8 cellular contexts compared by ENCODE assay signal in the genomic region with DNA sequence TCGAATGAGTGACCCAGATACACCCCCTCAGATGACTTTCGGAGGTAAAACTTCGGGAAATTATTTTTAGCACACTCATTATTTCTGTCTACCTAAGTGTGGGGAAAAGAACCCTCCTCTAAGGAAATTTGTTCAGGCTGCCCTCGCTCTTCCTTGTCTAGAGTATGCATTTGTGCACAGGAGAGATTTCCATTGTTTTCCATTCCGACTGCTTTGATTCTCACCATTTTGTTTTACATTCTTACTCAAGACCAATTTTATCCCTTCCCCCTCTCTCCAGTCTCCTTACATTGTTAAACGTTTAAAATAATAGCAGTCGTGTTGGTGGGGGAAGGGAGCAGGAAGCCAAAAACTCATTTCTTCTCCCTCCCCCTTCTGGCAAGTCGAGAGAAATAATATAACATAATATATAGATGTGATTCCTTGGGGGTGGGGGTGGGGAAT. TPM values are rescaled to one million over a fixed set of nuclear protein-coding genes. Genes with fewer than 3 reads are reported as not detected.
DNase-seq lines count a peak whose midpoint lies in the region; ATAC-seq and TF ChIP-seq lines count a peak whose summit lies in the region.

No MANE protein-coding gene starts in this region.

- H3K36me3 ChIP-seq in muscle layer of colon (ENCODE audit: insufficient read depth, low read length) = peaks cover 18% of the 10 kb centered on the region

- DNase-seq in AG04450 (ENCODE audit: low read depth, low spot score) (no peak), caudate nucleus (lab: John Stamatoyannopoulos, UW) (no peak), NCI-H1930 (lab: John Stamatoyannopoulos, UW) (no peak)
- no peak for DNase-seq in activated effector memory CD4-positive, alpha-beta T cell treated with Interleukin-2 at 50 U/mL for 16 hours

- H3K27ac ChIP-seq in AG04450 (ENCODE audit: low read depth, low read length) (peak overlapping the region; percentile 94), caudate nucleus (ENCODE audit: low read depth, low read length) (peak overlapping the region; percentile 89), muscle layer of colon (ENCODE audit: low read depth, low read length) (peak overlapping the region; percentile 88)

- TF ChIP-seq RAD21 in Ishikawa (IDR thresholded peaks at IDR 0.05; ENCODE audit: low read depth) = peak; percentile 3; the same call in 1 of the 2 replicates

- H3K9me3 ChIP-seq in AG04450 (ENCODE audit: control insufficient read depth, insufficient read depth, low read length) (no peaks in the 10 kb centered on the region; the same call in 1 of the 2 replicates), muscle layer of colon (ENCODE audit: low read length) (no peaks in the 10 kb centered on the region)

- H3K4me3 ChIP-seq in AG04450 (ENCODE audit: low read depth, low read length) = peak overlapping the region; percentile 79
- peak overlapping the region; percentile 6 to 71 for H3K4me3 ChIP-seq in muscle layer of colon (ENCODE audit: low read depth in 1 of 2, low read length in 2 of 2)

- POLR2A ChIA-PET in AG04450 (lab: Yijun Ruan, JAX) = no interaction called here

- peak overlapping the region; percentile 52 for H3K9ac ChIP-seq in muscle layer of colon (ENCODE audit: low read length)

- peak; percentile 7; the same call in 1 of the 2 replicates for TF ChIP-seq CTCF in AG04450 (IDR thresholded peaks at IDR 0.05; ENCODE audit: low read depth, low read length)

- TF ChIP-seq EP300 in Ishikawa (IDR thresholded peaks at IDR 0.05; ENCODE audit: borderline replicate concordance) = no peak

- H3K27me3 ChIP-seq in AG04450 (ENCODE audit: control insufficient read depth, insufficient read depth, low read length) (no peaks in the 10 kb centered on the region), muscle layer of colon (ENCODE audit: control insufficient read depth in 1 of 2, insufficient read depth in 2 of 2, low read length in 2 of 2) (no peaks in the 10 kb centered on the region)

- no peak for ATAC-seq in HG03280 (IDR thresholded peaks at IDR 0.05; ENCODE audit: unreplicated experiment)
- ATAC-seq in HG03378 (IDR thresholded peaks at IDR 0.05; ENCODE audit: unreplicated experiment) = no peak

- H3K4me1 ChIP-seq in muscle layer of colon (ENCODE audit: insufficient read depth, low read length) = peaks cover 49% of the 10 kb centered on the region

- CTCF ChIA-PET in AG04450 (lab: Charles Lee) = no interaction called here

TF ChIP-seq in Ishikawa, 13 proteins besides CTCF, POLR2A, EP300 and RAD21:
- TF ChIP-seq TCF12 (IDR thresholded peaks at IDR 0.05; ENCODE audit: low read depth) (no peak), CEBPB (IDR thresholded peaks at IDR 0.05) (no peak), FOXM1 (IDR thresholded peaks at IDR 0.05; ENCODE audit: borderline replicate concordance, low read depth) (no peak), EGR1 (IDR thresholded peaks at IDR 0.05) (no peak), TEAD4 (IDR thresholded peaks at IDR 0.05) (no peak)
- TF ChIP-seq, protein P1, sequence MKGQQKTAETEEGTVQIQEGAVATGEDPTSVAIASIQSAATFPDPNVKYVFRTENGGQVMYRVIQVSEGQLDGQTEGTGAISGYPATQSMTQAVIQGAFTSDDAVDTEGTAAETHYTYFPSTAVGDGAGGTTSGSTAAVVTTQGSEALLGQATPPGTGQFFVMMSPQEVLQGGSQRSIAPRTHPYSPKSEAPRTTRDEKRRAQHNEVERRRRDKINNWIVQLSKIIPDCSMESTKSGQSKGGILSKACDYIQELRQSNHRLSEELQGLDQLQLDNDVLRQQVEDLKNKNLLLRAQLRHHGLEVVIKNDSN (IDR thresholded peaks at IDR 0.05) = no peak

RNA-seq across cellular contexts. Expression of a gene that starts 1.5 kb away (rescaled TPM):
- 50.0 and 68.6 TPM in 2 replicates for polyA plus RNA-seq in AG04450 (2011; rRNA removed)
- 155 and 187 TPM in 2 replicates for polyA minus RNA-seq in AG04450 (2011; rRNA and poly(A)+ RNA removed)

RNA-seq across cellular contexts. Expression of a gene that starts 29.0 kb away (rescaled TPM):
- 1.3 and 1.4 TPM in 2 replicates for polyA plus RNA-seq in AG04450 (2011; rRNA removed)
- 0.56 and 0.60 TPM in 2 replicates for polyA minus RNA-seq in AG04450 (2011; rRNA and poly(A)+ RNA removed)

RNA-seq across cellular contexts. Expression of a gene that starts 29.3 kb away (rescaled TPM):
- polyA plus RNA-seq in AG04450 (2011; rRNA removed) = 6.9 and 8.1 TPM in 2 replicates
- 5.3 and 8.7 TPM in 2 replicates for polyA minus RNA-seq in AG04450 (2011; rRNA and poly(A)+ RNA removed)

RNA-seq across cellular contexts. Expression of a gene that starts 29.7 kb away (rescaled TPM):
- polyA plus RNA-seq in AG04450 (2011; rRNA removed) = 49.3 and 59.0 TPM in 2 replicates
- polyA minus RNA-seq in AG04450 (2011; rRNA and poly(A)+ RNA removed) = 10.9 and 15.8 TPM in 2 replicates

RNA-seq across cellular contexts. Expression of a gene that starts 32.2 kb away (rescaled TPM):
- 0.29 and 0.45 TPM in 2 replicates for polyA plus RNA-seq in AG04450 (2011; rRNA removed)
- polyA minus RNA-seq in AG04450 (2011; rRNA and poly(A)+ RNA removed) = 0.78 TPM in 1 of 2 replicates, not detected in the other
